ENCODE assay signal across 8 cellular contexts in genomic region chr5:32276173-32276853, GRCh38. TPM values are rescaled to one million over a fixed set of nuclear protein-coding genes. Genes with fewer than 3 reads are reported as not detected.
A peak's percentile ranks its signal among the peaks of the same experiment; 100 is the strongest.
DNase-seq lines count a peak whose midpoint lies in the region; ATAC-seq, FAIRE-seq and TF ChIP-seq lines count a peak whose summit lies in the region.

No MANE protein-coding gene starts in this region.

- peak overlapping the region; percentile 56 for H3K27ac ChIP-seq in astrocyte (ENCODE audit: low read depth, low read length)
- peak overlapping the region; percentile 19 to 78 for H3K27ac ChIP-seq in kidney (ENCODE audit: low read depth in 2 of 2, low read length in 2 of 2)
- no peak overlapping the region for H3K27ac ChIP-seq in effector memory CD4-positive, alpha-beta T cell (ENCODE audit: insufficient read depth, low read length, poor library complexity, severe bottlenecking)

- DNase-seq in activated T-cell treated with anti-CD3 and anti-CD28 coated beads, Interleukin-2, amount 50 U/mL, for 24 hours: no peak
- DNase-seq in activated T-cell treated with anti-CD3 and anti-CD28 coated beads for 4 hours: no peak
- DNase-seq in Jurkat, Clone E6-1 (ENCODE audit: low read depth, low spot score): peak; percentile 18
- peak; percentile 62 for DNase-seq in astrocyte (ENCODE audit: low read depth)
- DNase-seq in kidney: no peak
- no peak for DNase-seq in effector memory CD4-positive, alpha-beta T cell
- DNase-seq in nucleus accumbens (lab: John Stamatoyannopoulos, UW): no peak

- no peaks in the 10 kb centered on the region for H4K20me1 ChIP-seq in astrocyte (ENCODE audit: insufficient read depth, low read length)

- H3K79me2 ChIP-seq in astrocyte (ENCODE audit: insufficient read depth, low read length): peaks cover 7% of the 10 kb centered on the region

- no peak for ATAC-seq in HG03045 (IDR thresholded peaks at IDR 0.05; ENCODE audit: unreplicated experiment)

- peak overlapping the region; percentile 59 for H3K27ac Mint-ChIP-seq in activated T-cell treated with anti-CD3 and anti-CD28 coated beads, Interleukin-2, amount 50 U/mL, for 24 hours
- H3K27ac Mint-ChIP-seq in astrocyte (ENCODE audit: unreplicated experiment): peak overlapping the region; percentile 86

- H3K9me3 ChIP-seq in astrocyte (ENCODE audit: insufficient read depth, low read depth, low read length) (no peaks in the 10 kb centered on the region), kidney (ENCODE audit: control insufficient read depth in 1 of 2, low read length in 2 of 2) (no peaks in the 10 kb centered on the region)
- H3K9me3 ChIP-seq in effector memory CD4-positive, alpha-beta T cell (ENCODE audit: control insufficient read depth, low read length): no peaks in the 10 kb centered on the region

- no peak overlapping the region for H2AFZ ChIP-seq in astrocyte (ENCODE audit: low read depth, low read length)

- H3K4me1 Mint-ChIP-seq in activated T-cell treated with anti-CD3 and anti-CD28 coated beads, Interleukin-2, amount 50 U/mL, for 24 hours (ENCODE audit: low read depth): peaks cover 52% of the 10 kb centered on the region
- H3K4me1 Mint-ChIP-seq in astrocyte (ENCODE audit: low read depth, unreplicated experiment): peaks cover 47% of the 10 kb centered on the region

- peaks cover 61% of the 10 kb centered on the region for H3K36me3 Mint-ChIP-seq in activated T-cell treated with anti-CD3 and anti-CD28 coated beads, Interleukin-2, amount 50 U/mL, for 24 hours (ENCODE audit: low read depth)
- peaks cover 20% of the 10 kb centered on the region for H3K36me3 Mint-ChIP-seq in astrocyte (ENCODE audit: low read depth, unreplicated experiment)

- H3K4me2 ChIP-seq in astrocyte (ENCODE audit: low read length): peak overlapping the region; percentile 19

- FAIRE-seq in astrocyte (lab: Jason Lieb, UNC) (no peak), kidney (lab: Jason Lieb, UNC) (no peak)

- TF ChIP-seq CTCF in astrocyte (IDR thresholded peaks at IDR 0.05; ENCODE audit: insufficient read depth, low read depth, low read length) (no peak), kidney (IDR thresholded peaks at IDR 0.05; ENCODE audit: borderline replicate concordance, extremely low read depth, insufficient read depth) (no peak)

- H3K4me3 ChIP-seq in Jurkat, Clone E6-1 (ENCODE audit: low read length): no peak overlapping the region
- H3K4me3 ChIP-seq in astrocyte (ENCODE audit: insufficient read depth, low read depth, low read length): no peak overlapping the region
- no peak overlapping the region for H3K4me3 ChIP-seq in kidney (ENCODE audit: low read length in 2 of 2)
- no peak overlapping the region for H3K4me3 ChIP-seq in effector memory CD4-positive, alpha-beta T cell (ENCODE audit: insufficient read depth, low read depth, low read length, poor library complexity, severe bottlenecking)

- H3K9me3 Mint-ChIP-seq in activated T-cell treated with anti-CD3 and anti-CD28 coated beads, Interleukin-2, amount 50 U/mL, for 24 hours: no peaks in the 10 kb centered on the region
- H3K9me3 Mint-ChIP-seq in astrocyte (ENCODE audit: unreplicated experiment): no peaks in the 10 kb centered on the region

- no peaks in the 10 kb centered on the region for H3K27me3 Mint-ChIP-seq in activated T-cell treated with anti-CD3 and anti-CD28 coated beads, Interleukin-2, amount 50 U/mL, for 24 hours
- H3K27me3 Mint-ChIP-seq in astrocyte (ENCODE audit: low read depth, unreplicated experiment): no peaks in the 10 kb centered on the region

- H3K36me3 ChIP-seq in astrocyte (ENCODE audit: insufficient read depth, low read length): no peaks in the 10 kb centered on the region
- H3K36me3 ChIP-seq in kidney (ENCODE audit: control insufficient read depth in 1 of 2, insufficient read depth in 2 of 2, low read length in 2 of 2): peaks cover 10 to 21% of the 10 kb centered on the region in 2 donors
- peaks cover 28% of the 10 kb centered on the region for H3K36me3 ChIP-seq in effector memory CD4-positive, alpha-beta T cell (ENCODE audit: control insufficient read depth, insufficient read depth, low read length)

- H3K4me1 ChIP-seq in astrocyte (ENCODE audit: insufficient read depth, low read length) (peaks cover 24% of the 10 kb centered on the region), kidney (ENCODE audit: control insufficient read depth in 1 of 2, insufficient read depth in 1 of 2, low read depth in 1 of 2, low read length in 2 of 2) (peaks cover 19 to 37% of the 10 kb centered on the region in 2 donors)
- H3K4me1 ChIP-seq in effector memory CD4-positive, alpha-beta T cell (ENCODE audit: control insufficient read depth, insufficient read depth, low read length, poor library complexity, severe bottlenecking): peaks cover 5% of the 10 kb centered on the region

- no peak overlapping the region for H3K9ac ChIP-seq in astrocyte (ENCODE audit: low read length)
- no peak overlapping the region for H3K9ac ChIP-seq in kidney (ENCODE audit: low read length in 2 of 2)

- intact Hi-C loops in kidney (cut with DNase I): no loop called here

- no peak overlapping the region for H3K4me3 Mint-ChIP-seq in activated T-cell treated with anti-CD3 and anti-CD28 coated beads, Interleukin-2, amount 50 U/mL, for 24 hours
- H3K4me3 Mint-ChIP-seq in astrocyte (ENCODE audit: unreplicated experiment): no peak overlapping the region

- H3K27me3 ChIP-seq in astrocyte (ENCODE audit: insufficient read depth, low read length): no peaks in the 10 kb centered on the region
- H3K27me3 ChIP-seq in effector memory CD4-positive, alpha-beta T cell (replicated peaks; ENCODE audit: control insufficient read depth, insufficient read depth, low read length, poor library complexity, severe bottlenecking): no peaks in the 10 kb centered on the region

RNA-seq across cellular contexts. Expression of gene MTMR12, which starts 36.4 kb away (rescaled TPM):
- 18.5 TPM for polyA plus RNA-seq in Jurkat, Clone E6-1 (2012; ENCODE audit: insufficient read depth, insufficient read length)
- 19.0 and 23.1 TPM in 2 replicates for total RNA-seq in astrocyte
- total RNA-seq in kidney: 52.8 TPM
- polyA plus RNA-seq in kidney (ENCODE audit: insufficient read depth, low read depth, low replicate concordance): 9.3 TPM

Comparison
In these comparisons a context has a peak if more than half of its experiments do, and no peak if none do; other contexts are left out.
1. DNase-seq: peak in Jurkat, Clone E6-1 (single experiment) and astrocyte (single experiment); none in activated T-cell treated with anti-CD3 and anti-CD28 coated beads, Interleukin-2, amount 50 U/mL, for 24 hours (single experiment), activated T-cell treated with anti-CD3 and anti-CD28 coated beads for 4 hours (single experiment), kidney (single experiment), effector memory CD4-positive, alpha-beta T cell (0 of 3) and nucleus accumbens (0 of 56).